In genomic region chr5:71455427-71456361, GRCh38 we compare ENCODE assay signal across 1 cellular context.
A peak's percentile ranks its signal among the peaks of the same experiment; 100 is the strongest.
TF ChIP-seq lines count a peak whose summit lies in the region.

Gene BDP1 (plus strand): TSS chr5:71455651. CDS start chr5:71455878, 227 bp downstream.

TF ChIP-seq in HepG2, 621 proteins besides CTCF, POLR2A, EP300 and RAD21 (continued from another document and continues in another):
- TF ChIP-seq ARID5B (CRISPR knock-in tag; IDR thresholded peaks at IDR 0.05), result no peak; the same call in 1 of the 2 replicates
- no peak for TF ChIP-seq TRIM22 (IDR thresholded peaks at IDR 0.05)
- no peak for TF ChIP-seq ZNF777 (CRISPR knock-in tag; IDR thresholded peaks at IDR 0.05)
- peak; percentile 95; the same call in 1 of the 2 replicates for TF ChIP-seq ZNF704 (CRISPR knock-in tag; IDR thresholded peaks at IDR 0.05; ENCODE audit: borderline replicate concordance)
- no peak for TF ChIP-seq ARID2 (CRISPR knock-in tag; IDR thresholded peaks at IDR 0.05; ENCODE audit: borderline replicate concordance)
- peak; percentile 68; the same call in 1 of the 2 replicates for TF ChIP-seq HMGXB3 (CRISPR knock-in tag; IDR thresholded peaks at IDR 0.05; ENCODE audit: borderline replicate concordance)
- no peak for TF ChIP-seq CERS6 (CRISPR knock-in tag; IDR thresholded peaks at IDR 0.05)
- TF ChIP-seq TFDP2 (CRISPR knock-in tag; IDR thresholded peaks at IDR 0.05), result peak; percentile 57; the same call in 1 of the 2 replicates
- TF ChIP-seq TCF7 (IDR thresholded peaks at IDR 0.05; ENCODE audit: low read depth), result no peak
- peak; percentile 86; the same call in 1 of the 2 replicates for TF ChIP-seq ZNF414 (CRISPR knock-in tag; IDR thresholded peaks at IDR 0.05)
- no peak for TF ChIP-seq SNRNP70 (IDR thresholded peaks at IDR 0.05; ENCODE audit: low read depth, low read length)
- TF ChIP-seq ZNF792 (CRISPR knock-in tag; IDR thresholded peaks at IDR 0.05), result 0 out of 2 replicates have a peak, but pooled peaks have one; percentile 19
- peak; percentile 25; the same call in 1 of the 2 replicates for TF ChIP-seq REPIN1 (CRISPR knock-in tag; IDR thresholded peaks at IDR 0.05; ENCODE audit: borderline replicate concordance, low read depth)
- TF ChIP-seq PAXIP1 (CRISPR knock-in tag; conservative IDR thresholded peaks at IDR 0.05), result peak; percentile 30; the same call in 1 of the 2 replicates
- TF ChIP-seq POLR2AphosphoS5 (IDR thresholded peaks at IDR 0.05; ENCODE audit: low read depth, low read length), result peak; percentile 88
- TF ChIP-seq ZBTB21 (CRISPR knock-in tag; IDR thresholded peaks at IDR 0.05), result peak; percentile 92
- TF ChIP-seq ZNF235 (CRISPR knock-in tag; IDR thresholded peaks at IDR 0.05; ENCODE audit: borderline replicate concordance), result no peak
- peak; percentile 93; the same call in 1 of the 2 replicates for TF ChIP-seq NFKB2 (CRISPR knock-in tag; IDR thresholded peaks at IDR 0.05; ENCODE audit: borderline replicate concordance)
- peak; percentile 99 for TF ChIP-seq ATF7 (IDR thresholded peaks at IDR 0.05)
- TF ChIP-seq ATF7 (CRISPR knock-in tag; IDR thresholded peaks at IDR 0.05), result peak; percentile 99
- peak; percentile 51; the same call in 1 of the 2 replicates for TF ChIP-seq ZNF275 (CRISPR knock-in tag; IDR thresholded peaks at IDR 0.05; ENCODE audit: borderline replicate concordance)
- TF ChIP-seq ZSCAN29 (CRISPR knock-in tag; conservative IDR thresholded peaks at IDR 0.05), result peak; percentile 62
- peak; percentile 50; the same call in 1 of the 2 replicates for TF ChIP-seq EED (CRISPR knock-in tag; IDR thresholded peaks at IDR 0.05)
- no peak for TF ChIP-seq ELF4 (CRISPR knock-in tag; IDR thresholded peaks at IDR 0.05; ENCODE audit: borderline replicate concordance)
- peak; percentile 77 for TF ChIP-seq IRF9 (CRISPR knock-in tag; IDR thresholded peaks at IDR 0.05; ENCODE audit: borderline replicate concordance)
- TF ChIP-seq ATF2 (CRISPR knock-in tag; IDR thresholded peaks at IDR 0.05), result peak; percentile 99
- TF ChIP-seq ZNF143 (CRISPR knock-in tag; IDR thresholded peaks at IDR 0.05), result peak; percentile 90
- TF ChIP-seq IKZF5 (CRISPR knock-in tag; IDR thresholded peaks at IDR 0.05), result peak; percentile 73; the same call in 1 of the 2 replicates
- TF ChIP-seq FOXJ3 (CRISPR knock-in tag; IDR thresholded peaks at IDR 0.05; ENCODE audit: borderline replicate concordance), result no peak
- TF ChIP-seq RFX3 (CRISPR knock-in tag; IDR thresholded peaks at IDR 0.05), result peak; percentile 96
- TF ChIP-seq DMAP1 (CRISPR knock-in tag; IDR thresholded peaks at IDR 0.05), result peak; percentile 88
- TF ChIP-seq POLR2G (IDR thresholded peaks at IDR 0.05; ENCODE audit: low read depth, low read length), result peak; percentile 93
